ENCODE assay signal across 1 cellular context in the genomic region with DNA sequence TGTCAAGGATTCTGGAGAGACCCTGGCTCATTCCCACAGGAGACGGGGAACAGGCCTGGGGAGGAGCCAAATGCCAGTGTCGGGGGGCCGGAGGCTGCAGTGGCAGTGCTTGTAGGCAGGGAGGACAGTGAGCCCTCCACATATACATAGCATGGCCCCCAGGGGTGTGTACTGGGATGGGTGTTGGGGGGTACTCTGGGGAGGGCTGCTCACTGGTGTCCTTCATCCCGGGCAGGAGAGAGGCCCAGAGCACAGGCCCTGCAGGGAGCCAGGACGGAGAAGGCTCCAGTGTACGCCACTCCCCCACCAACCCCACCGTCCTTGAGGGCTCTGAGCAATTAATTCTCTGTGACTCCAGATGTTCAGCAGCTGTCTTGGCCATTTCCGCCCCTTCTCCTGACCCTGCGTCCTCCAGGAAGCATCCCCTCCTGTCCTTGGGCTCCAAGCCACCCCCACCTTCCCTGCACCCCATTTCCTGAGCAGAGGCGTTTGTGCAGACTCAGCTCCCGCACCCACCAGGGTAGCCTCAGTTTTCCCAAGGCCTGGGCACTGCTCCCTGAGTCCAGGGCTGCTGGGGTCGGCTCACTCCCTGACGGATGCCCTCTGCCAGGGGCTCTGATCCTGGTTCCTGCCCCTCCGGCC.
TF ChIP-seq lines count a peak whose summit lies in the region.

No MANE protein-coding gene starts in this region.

TF ChIP-seq in IMR-90, 13 proteins besides CTCF, POLR2A, EP300 and RAD21:
- TF ChIP-seq CHD1 (IDR thresholded peaks at IDR 0.05; ENCODE audit: low read depth, low read length) (no peak), RFX5 (IDR thresholded peaks at IDR 0.05; ENCODE audit: low read depth, low read length) (no peak)
- TF ChIP-seq, protein P1, sequence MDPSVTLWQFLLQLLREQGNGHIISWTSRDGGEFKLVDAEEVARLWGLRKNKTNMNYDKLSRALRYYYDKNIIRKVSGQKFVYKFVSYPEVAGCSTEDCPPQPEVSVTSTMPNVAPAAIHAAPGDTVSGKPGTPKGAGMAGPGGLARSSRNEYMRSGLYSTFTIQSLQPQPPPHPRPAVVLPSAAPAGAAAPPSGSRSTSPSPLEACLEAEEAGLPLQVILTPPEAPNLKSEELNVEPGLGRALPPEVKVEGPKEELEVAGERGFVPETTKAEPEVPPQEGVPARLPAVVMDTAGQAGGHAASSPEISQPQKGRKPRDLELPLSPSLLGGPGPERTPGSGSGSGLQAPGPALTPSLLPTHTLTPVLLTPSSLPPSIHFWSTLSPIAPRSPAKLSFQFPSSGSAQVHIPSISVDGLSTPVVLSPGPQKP (IDR thresholded peaks at IDR 0.05; ENCODE audit: borderline replicate concordance, low read depth, low read length) = no peak
- TF ChIP-seq, protein P2, sequence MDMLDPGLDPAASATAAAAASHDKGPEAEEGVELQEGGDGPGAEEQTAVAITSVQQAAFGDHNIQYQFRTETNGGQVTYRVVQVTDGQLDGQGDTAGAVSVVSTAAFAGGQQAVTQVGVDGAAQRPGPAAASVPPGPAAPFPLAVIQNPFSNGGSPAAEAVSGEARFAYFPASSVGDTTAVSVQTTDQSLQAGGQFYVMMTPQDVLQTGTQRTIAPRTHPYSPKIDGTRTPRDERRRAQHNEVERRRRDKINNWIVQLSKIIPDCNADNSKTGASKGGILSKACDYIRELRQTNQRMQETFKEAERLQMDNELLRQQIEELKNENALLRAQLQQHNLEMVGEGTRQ (IDR thresholded peaks at IDR 0.05; ENCODE audit: low read depth, low read length) = no peak
TF ChIP-seq in IMR-90: peak in this region for 0.
